ENCODE assay signal across 8 cellular contexts in genomic region chr3:50189274-50189673, GRCh38. TPM values are rescaled to one million over a fixed set of nuclear protein-coding genes. Genes with fewer than 3 reads are reported as not detected.
DNase-seq lines count a peak whose midpoint lies in the region; ATAC-seq and TF ChIP-seq lines count a peak whose summit lies in the region.

No MANE protein-coding gene starts in this region.

- no peaks in the 10 kb centered on the region for H3K9me3 ChIP-seq in CD8-positive, alpha-beta T cell (ENCODE audit: low read length)
- H3K9me3 ChIP-seq in heart right ventricle = no peaks in the 10 kb centered on the region

- H3K27ac ChIP-seq in CD8-positive, alpha-beta T cell (ENCODE audit: low read depth, low read length) = no peak overlapping the region
- H3K27ac ChIP-seq in heart right ventricle = no peak overlapping the region

- peaks cover 4% of the 10 kb centered on the region for H3K27me3 Mint-ChIP-seq in CD8-positive, alpha-beta T cell (ENCODE audit: low read depth)
- peaks cover 15% of the 10 kb centered on the region for H3K27me3 Mint-ChIP-seq in activated naive CD8-positive, alpha-beta T cell treated with anti-CD3 and anti-CD28 coated beads, Interleukin-2, amount 10 ng/mL, durations not matched to agents 7 days and 5 days

- H3K9me3 Mint-ChIP-seq in CD8-positive, alpha-beta T cell = no peaks in the 10 kb centered on the region
- H3K9me3 Mint-ChIP-seq in activated naive CD8-positive, alpha-beta T cell treated with anti-CD3 and anti-CD28 coated beads, Interleukin-2, amount 10 ng/mL, durations not matched to agents 7 days and 5 days = no peaks in the 10 kb centered on the region

- H3K4me1 Mint-ChIP-seq in CD8-positive, alpha-beta T cell (ENCODE audit: low read depth) = peaks cover 6% of the 10 kb centered on the region
- H3K4me1 Mint-ChIP-seq in activated naive CD8-positive, alpha-beta T cell treated with anti-CD3 and anti-CD28 coated beads, Interleukin-2, amount 10 ng/mL, durations not matched to agents 7 days and 5 days = no peaks in the 10 kb centered on the region

- no peak overlapping the region for H3K27ac Mint-ChIP-seq in CD8-positive, alpha-beta T cell
- no peak overlapping the region for H3K27ac Mint-ChIP-seq in activated naive CD8-positive, alpha-beta T cell treated with anti-CD3 and anti-CD28 coated beads, Interleukin-2, amount 10 ng/mL, durations not matched to agents 7 days and 5 days

- intact Hi-C loops in CD8-positive, alpha-beta T cell (cut with DNase I, micrococcal nuclease) = loop anchor here in 1 of 2 experiments (2.0 kb wide), 1 partner anchor 68 kb away; no protein-coding TSS in a partner anchor
- intact Hi-C loops in heart right ventricle (cut with DNase I) = loop anchor here (1.0 to 5.0 kb wide), 7 partner anchors 34 to 68 kb away; partner anchors contain the start of gene SEMA3F (in 3 of the 10)

- no peak overlapping the region for H3K4me3 ChIP-seq in CD8-positive, alpha-beta T cell (ENCODE audit: low read depth, low read length)
- no peak overlapping the region for H3K4me3 ChIP-seq in heart right ventricle

- H3K4me1 ChIP-seq in CD8-positive, alpha-beta T cell (ENCODE audit: insufficient read depth, low read length) = peaks cover 18% of the 10 kb centered on the region
- H3K4me1 ChIP-seq in heart right ventricle = peaks cover 0 to 23% (median 15%) of the 10 kb centered on the region in 9 donors

- peak; percentile 27 for ATAC-seq in CD8-positive, alpha-beta T cell
- peak; percentile 57 for ATAC-seq in activated naive CD8-positive, alpha-beta T cell treated with anti-CD3 and anti-CD28 coated beads, Interleukin-2, amount 10 ng/mL, durations not matched to agents 7 days and 5 days (ENCODE audit: low read depth)
- peak; percentile 75 to 87 (median 80) for ATAC-seq in heart right ventricle
- no peak for ATAC-seq in HG03097 (IDR thresholded peaks at IDR 0.05; ENCODE audit: low FRiP score, unreplicated experiment)

- peaks cover 7% of the 10 kb centered on the region for H3K27me3 ChIP-seq in CD8-positive, alpha-beta T cell (ENCODE audit: insufficient read depth, low read length)
- H3K27me3 ChIP-seq in heart right ventricle = peaks cover 15 to 22% (median 17%) of the 10 kb centered on the region in 7 donors

- 12 to 15% methylated on average over 5 of the region's 5 CpGs for WGBS in heart right ventricle, 2 donors

- POLR2A ChIA-PET in CD8-positive, alpha-beta T cell (lab: Charles Lee) = no interaction called here
- POLR2A ChIA-PET in activated naive CD8-positive, alpha-beta T cell treated with anti-CD3 and anti-CD28 coated beads, Interleukin-2, amount 10 ng/mL, durations not matched to agents 7 days and 5 days (lab: Charles Lee) = no interaction called here

- no peak for TF ChIP-seq CTCF in CD8-positive, alpha-beta T cell (IDR thresholded peaks at IDR 0.05)
- peak; percentile 61 to 85 (median 77) for TF ChIP-seq CTCF in heart right ventricle (IDR thresholded peaks at IDR 0.05)

- H3K4me3 Mint-ChIP-seq in CD8-positive, alpha-beta T cell = no peak overlapping the region
- H3K4me3 Mint-ChIP-seq in activated naive CD8-positive, alpha-beta T cell treated with anti-CD3 and anti-CD28 coated beads, Interleukin-2, amount 10 ng/mL, durations not matched to agents 7 days and 5 days = no peak overlapping the region

- CTCF ChIA-PET in CD8-positive, alpha-beta T cell (lab: Charles Lee) = interaction anchor here (1.4 to 10.0 kb wide), 3 partner anchors 39 to 86 kb away, joined by 3 to 197 read pairs (median 6); no protein-coding TSS in a partner anchor

- H3K36me3 Mint-ChIP-seq in CD8-positive, alpha-beta T cell = no peaks in the 10 kb centered on the region
- no peaks in the 10 kb centered on the region for H3K36me3 Mint-ChIP-seq in activated naive CD8-positive, alpha-beta T cell treated with anti-CD3 and anti-CD28 coated beads, Interleukin-2, amount 10 ng/mL, durations not matched to agents 7 days and 5 days

- H3K36me3 ChIP-seq in CD8-positive, alpha-beta T cell (ENCODE audit: insufficient read depth, low read length) = no peaks in the 10 kb centered on the region
- peaks cover 0 to 30% (median 0%) of the 10 kb centered on the region in 9 donors for H3K36me3 ChIP-seq in heart right ventricle

- DNase-seq in CD8-positive, alpha-beta T cell = peak in 2 of 7 experiments; percentile 16 to 42
- DNase-seq in HCEC 1CT = peak; percentile 77
- DNase-seq in NCI-H82 (lab: John Stamatoyannopoulos, UW) = peak; percentile 89
- peak; percentile 51 for DNase-seq in activated naive CD8-positive, alpha-beta T cell treated with anti-CD3 and anti-CD28 coated beads, Interleukin-2, amount 10 ng/mL, durations not matched to agents 7 days and 5 days
- peak; percentile 64 to 74 for DNase-seq in heart right ventricle
- DNase-seq in pulmonary artery endothelial cell (ENCODE audit: low read depth, low spot score) = peak; percentile 57
- no peak for DNase-seq in NCI-H774 (lab: John Stamatoyannopoulos, UW)

RNA-seq across cellular contexts. Expression of gene GNAT1, which starts 2.1 kb away (rescaled TPM):
- total RNA-seq in CD8-positive, alpha-beta T cell = under 1 TPM; 0.28 to 0.30 TPM
- total RNA-seq in activated naive CD8-positive, alpha-beta T cell treated with anti-CD3 and anti-CD28 coated beads, Interleukin-2, amount 10 ng/mL, durations not matched to agents 7 days and 5 days = not detected
- total RNA-seq in heart right ventricle = not detected
- polyA plus RNA-seq in heart right ventricle = not detected
- under 0.01 TPM in 1 of 2 replicates, not detected in the other for total RNA-seq in pulmonary artery endothelial cell

RNA-seq across cellular contexts. Expression of gene SLC38A3, which starts 15.8 kb away (rescaled TPM):
- 1 to 10 TPM; 4.8 to 7.2 TPM for total RNA-seq in CD8-positive, alpha-beta T cell
- not detected for total RNA-seq in activated naive CD8-positive, alpha-beta T cell treated with anti-CD3 and anti-CD28 coated beads, Interleukin-2, amount 10 ng/mL, durations not matched to agents 7 days and 5 days
- total RNA-seq in heart right ventricle (10 to 100 TPM in 7 of 10 donors, 1 to 10 TPM in 3; 6.2 to 16.4 (median 11.2) TPM), pulmonary artery endothelial cell (0.07 TPM in 1 of 2 replicates, not detected in the other)
- 10 to 100 TPM in 1 of 2 donors, 1 to 10 TPM in 1; 1.4 to 11.8 TPM for polyA plus RNA-seq in heart right ventricle

RNA-seq across cellular contexts. Expression of gene SEMA3F, which starts 34.1 kb away (rescaled TPM):
- under 1 TPM; 0.14 to 0.41 TPM for total RNA-seq in CD8-positive, alpha-beta T cell
- total RNA-seq in activated naive CD8-positive, alpha-beta T cell treated with anti-CD3 and anti-CD28 coated beads, Interleukin-2, amount 10 ng/mL, durations not matched to agents 7 days and 5 days = under 1 TPM in 1 of 2 experiments, not detected in 1; 0.09 TPM
- total RNA-seq in heart right ventricle (10 to 100 TPM in 5 of 10 donors, 1 to 10 TPM in 5; 5.1 to 37.2 (median 10.2) TPM), pulmonary artery endothelial cell (73.6 and 80.9 TPM in 2 replicates)
- 10 to 100 TPM; 15.1 to 21.3 TPM for polyA plus RNA-seq in heart right ventricle

RNA-seq across cellular contexts. Expression of gene GNAI2, which starts 46.7 kb away (rescaled TPM):
- total RNA-seq in CD8-positive, alpha-beta T cell = 100 to 1,000 TPM; 185 to 192 TPM
- total RNA-seq in activated naive CD8-positive, alpha-beta T cell treated with anti-CD3 and anti-CD28 coated beads, Interleukin-2, amount 10 ng/mL, durations not matched to agents 7 days and 5 days = 100 to 1,000 TPM; 435 to 448 TPM
- total RNA-seq in heart right ventricle (100 to 1,000 TPM; 112 to 270 (median 146) TPM), pulmonary artery endothelial cell (597 and 651 TPM in 2 replicates)
- 100 to 1,000 TPM; 107 to 171 TPM for polyA plus RNA-seq in heart right ventricle

Comparison
In these comparisons a context has a peak if more than half of its experiments do, and no peak if none do; other contexts are left out.
1. RNA of gene SEMA3F, which starts 34.1 kb away (total RNA-seq): 73.6 to 80.9 TPM in pulmonary artery endothelial cell and 5.1 to 37.2 TPM in heart right ventricle; 0.14 to 0.41 TPM in CD8-positive, alpha-beta T cell and 0.09 TPM in activated naive CD8-positive, alpha-beta T cell treated with anti-CD3 and anti-CD28 coated beads, Interleukin-2, amount 10 ng/mL, durations not matched to agents 7 days and 5 days; every median in the first group is over 4 times any median in the second.